Comparison of ENCODE assay signal across 1 cellular context in genomic region chr6:158068156-158068892, GRCh38.
TF ChIP-seq lines count a peak whose summit lies in the region.

No MANE protein-coding gene starts in this region.

TF ChIP-seq in IMR-90, 13 proteins besides CTCF, POLR2A, EP300 and RAD21 (continued from another document):
- no peak for TF ChIP-seq CEBPB (IDR thresholded peaks at IDR 0.05; ENCODE audit: low read depth, low read length)
